In genomic region chr14:49187799-49188198, GRCh38 we compare ENCODE assay signal across 3 cellular contexts.
TF ChIP-seq lines count a peak whose summit lies in the region.

No MANE protein-coding gene starts in this region.

TF ChIP-seq in GM23338, 12 proteins besides CTCF, POLR2A, EP300 and RAD21 (continues in another document):
- TF ChIP-seq POLR2AphosphoS5 (IDR thresholded peaks at IDR 0.05; ENCODE audit: low read depth) (no peak), JUNB (IDR thresholded peaks at IDR 0.05; ENCODE audit: unreplicated experiment) (no peak), STAT1 (IDR thresholded peaks at IDR 0.05; ENCODE audit: unreplicated experiment) (no peak), ZNF462 (CRISPR knock-in tag; IDR thresholded peaks at IDR 0.05) (no peak), CREB1 (CRISPR knock-in tag; IDR thresholded peaks at IDR 0.05; ENCODE audit: low read depth) (no peak), ZNF114 (CRISPR knock-in tag; IDR thresholded peaks at IDR 0.05) (no peak)

TF ChIP-seq in WTC11, 78 proteins besides CTCF, POLR2A, EP300 and RAD21:
- TF ChIP-seq SMAD4 (CRISPR knock-in tag; IDR thresholded peaks at IDR 0.05) (no peak), ATF2 (CRISPR knock-in tag; IDR thresholded peaks at IDR 0.05; ENCODE audit: borderline replicate concordance, low read depth) (no peak), RELA (CRISPR knock-in tag; IDR thresholded peaks at IDR 0.05; ENCODE audit: borderline replicate concordance) (no peak), CREM (CRISPR knock-in tag; IDR thresholded peaks at IDR 0.05) (no peak), TP53 (CRISPR knock-in tag; IDR thresholded peaks at IDR 0.05) (no peak), PRRX2 (CRISPR knock-in tag; IDR thresholded peaks at IDR 0.05) (no peak), OVOL2 (CRISPR knock-in tag; IDR thresholded peaks at IDR 0.05; ENCODE audit: borderline replicate concordance) (no peak), ZNF232 (CRISPR knock-in tag; IDR thresholded peaks at IDR 0.05) (no peak), FOXJ3 (CRISPR knock-in tag; IDR thresholded peaks at IDR 0.05; ENCODE audit: borderline replicate concordance) (no peak), ZNF671 (CRISPR knock-in tag; IDR thresholded peaks at IDR 0.05) (no peak), TEAD1 (CRISPR knock-in tag; IDR thresholded peaks at IDR 0.05) (no peak), ESRRA (CRISPR knock-in tag; IDR thresholded peaks at IDR 0.05; ENCODE audit: borderline replicate concordance) (no peak), IRF2 (CRISPR knock-in tag; IDR thresholded peaks at IDR 0.05; ENCODE audit: borderline replicate concordance, low read depth) (no peak), TCF7 (CRISPR knock-in tag; IDR thresholded peaks at IDR 0.05; ENCODE audit: low read depth) (no peak), ZNF263 (CRISPR knock-in tag; IDR thresholded peaks at IDR 0.05; ENCODE audit: low read depth) (no peak), ZNF416 (CRISPR knock-in tag; IDR thresholded peaks at IDR 0.05) (no peak)
TF ChIP-seq in WTC11: peak in this region for 0.

TF ChIP-seq in H1, 55 proteins besides CTCF, POLR2A, EP300 and RAD21:
- TF ChIP-seq RFX5 (IDR thresholded peaks at IDR 0.05; ENCODE audit: borderline replicate concordance, low read depth, low read length) = peak; percentile 42; the same call in 1 of the 2 replicates
- TF ChIP-seq CHD2 (IDR thresholded peaks at IDR 0.05; ENCODE audit: low read length) = no peak
